In genomic region chr10:60454336-60454735, GRCh38 we compare ENCODE assay signal across 16 cellular contexts.
DNase-seq lines count a peak whose midpoint lies in the region; ATAC-seq and TF ChIP-seq lines count a peak whose summit lies in the region.
"Had no signal": no experiment of that assay in that cellular context is flagged by ENCODE, and none has a peak within 500 bp of the region (broad histone marks: within the 10 kb centered on the region; RNA-seq: fewer than 3 reads in every experiment).

No MANE protein-coding gene starts in this region.

- DNase-seq in WTC11 (ENCODE audit: low spot score) (no peak), heart left ventricle (no peak), iPS-NIHi7 (ENCODE audit: extremely low spot score) (peak; percentile 12), osteoblast (ENCODE audit: insufficient read length, low spot score, missing footprints) (no peak), globus pallidus (ENCODE audit: low spot score) (no peak)
- no peak for DNase-seq in stimulated activated naive CD8-positive, alpha-beta T cell treated with anti-CD3 and anti-CD28 coated beads, Interleukin-15, amount 100 ng/mL, for 72 hours
- DNase-seq: DND-41, KBM-7, MV-4-11, NCI-H1417, NCI-H2029, NCI-H2171 treated with DMSO at 0.1 percent for 48 hours, NCI-H446 treated with DMSO at 0.1 percent for 48 hours, OCI-M1, RPMI8226 had no signal

- no peak overlapping the region for H3K4me3 ChIP-seq in heart left ventricle
- no peak overlapping the region for H3K4me3 ChIP-seq in osteoblast (ENCODE audit: insufficient read depth, low read length)

- TF ChIP-seq CTCF in WTC11 (IDR thresholded peaks at IDR 0.05) (no peak), heart left ventricle (IDR thresholded peaks at IDR 0.05) (no peak), osteoblast (IDR thresholded peaks at IDR 0.05; ENCODE audit: extremely low read depth, low read depth, low read length) (no peak)

- H3K4me2 ChIP-seq in osteoblast (ENCODE audit: insufficient read depth, low read length): no peak overlapping the region

- no peak overlapping the region for H3K27ac Mint-ChIP-seq in WTC11
- no peak overlapping the region for H3K27ac Mint-ChIP-seq in stimulated activated naive CD8-positive, alpha-beta T cell treated with anti-CD3 and anti-CD28 coated beads, Interleukin-15, amount 100 ng/mL, for 72 hours

- peak overlapping the region; percentile 45 for H2AFZ ChIP-seq in osteoblast (ENCODE audit: low read length)

- intact Hi-C loops in heart left ventricle (cut with DNase I): loop anchor here in 1 of 10 donors (10.0 kb wide), 1 partner anchor 90 kb away; no protein-coding TSS in a partner anchor

- H3K36me3 ChIP-seq in heart left ventricle (no peaks in the 10 kb centered on the region), osteoblast (ENCODE audit: insufficient read depth, low read length) (no peaks in the 10 kb centered on the region)

- H3K9me3 ChIP-seq in heart left ventricle (no peaks in the 10 kb centered on the region), osteoblast (ENCODE audit: low read depth, low read length) (no peaks in the 10 kb centered on the region)

- WGBS in heart left ventricle, 4 donors: 6 to 14% (median 7%) methylated on average over 3 of the region's 3 CpGs

- ATAC-seq in WTC11 (peak; percentile 66), heart left ventricle (peak; percentile 64 to 91 (median 77)), HG02938 (IDR thresholded peaks at IDR 0.05; ENCODE audit: unreplicated experiment) (no peak)
- ATAC-seq in stimulated activated naive CD8-positive, alpha-beta T cell treated with anti-CD3 and anti-CD28 coated beads, Interleukin-15, amount 100 ng/mL, for 72 hours: no peak

- POLR2A ChIA-PET in WTC11 (lab: Charles Lee): no interaction called here

- peaks cover 14% of the 10 kb centered on the region for H3K4me1 Mint-ChIP-seq in WTC11
- peaks cover 14% of the 10 kb centered on the region for H3K4me1 Mint-ChIP-seq in stimulated activated naive CD8-positive, alpha-beta T cell treated with anti-CD3 and anti-CD28 coated beads, Interleukin-15, amount 100 ng/mL, for 72 hours

- H3K79me2 ChIP-seq in osteoblast (ENCODE audit: insufficient read depth, low read length): no peaks in the 10 kb centered on the region

- CTCF ChIA-PET in WTC11 (lab: Charles Lee): interaction anchor here (1.7 kb wide), 1 partner anchor 10 kb away, joined by 4 read pairs; no protein-coding TSS in a partner anchor

- H3K4me1 ChIP-seq in heart left ventricle (peaks cover 0 to 11% (median 6%) of the 10 kb centered on the region in 12 donors), osteoblast (ENCODE audit: insufficient read depth, low read length) (no peaks in the 10 kb centered on the region)

- H3K27me3 ChIP-seq in heart left ventricle (no peaks in the 10 kb centered on the region), osteoblast (ENCODE audit: insufficient read depth, low read length) (no peaks in the 10 kb centered on the region)

- H3K36me3 Mint-ChIP-seq in WTC11: no peaks in the 10 kb centered on the region

- H3K4me3 Mint-ChIP-seq in WTC11: no peak overlapping the region
- H3K4me3 Mint-ChIP-seq in stimulated activated naive CD8-positive, alpha-beta T cell treated with anti-CD3 and anti-CD28 coated beads, Interleukin-15, amount 100 ng/mL, for 72 hours: no peak overlapping the region

- H4K20me1 ChIP-seq in osteoblast (ENCODE audit: insufficient read depth, low read length): no peaks in the 10 kb centered on the region

- no peaks in the 10 kb centered on the region for H3K27me3 Mint-ChIP-seq in WTC11 (ENCODE audit: low read depth)
- no peaks in the 10 kb centered on the region for H3K27me3 Mint-ChIP-seq in stimulated activated naive CD8-positive, alpha-beta T cell treated with anti-CD3 and anti-CD28 coated beads, Interleukin-15, amount 100 ng/mL, for 72 hours

- no peak for TF ChIP-seq POLR2A in heart left ventricle (IDR thresholded peaks at IDR 0.05)

- H3K27ac ChIP-seq in heart left ventricle (peak overlapping the region in 1 of 12 donors; percentile 14), osteoblast (ENCODE audit: low read depth, low read length) (no peak overlapping the region)

- H3K9me3 Mint-ChIP-seq in WTC11: no peaks in the 10 kb centered on the region
- no peaks in the 10 kb centered on the region for H3K9me3 Mint-ChIP-seq in stimulated activated naive CD8-positive, alpha-beta T cell treated with anti-CD3 and anti-CD28 coated beads, Interleukin-15, amount 100 ng/mL, for 72 hours

TF ChIP-seq in WTC11, 78 proteins besides CTCF, POLR2A, EP300 and RAD21 (continues in another document):
- TF ChIP-seq TP53 (CRISPR knock-in tag; IDR thresholded peaks at IDR 0.05) (no peak), ZBTB21 (CRISPR knock-in tag; IDR thresholded peaks at IDR 0.05; ENCODE audit: borderline replicate concordance) (no peak), PRRX2 (CRISPR knock-in tag; IDR thresholded peaks at IDR 0.05) (no peak), AR (CRISPR knock-in tag; IDR thresholded peaks at IDR 0.05) (no peak), ZNF671 (CRISPR knock-in tag; IDR thresholded peaks at IDR 0.05) (no peak), MYBL2 (CRISPR knock-in tag; IDR thresholded peaks at IDR 0.05) (no peak), EMX1 (CRISPR knock-in tag; IDR thresholded peaks at IDR 0.05) (no peak)
- TF ChIP-seq, protein P1, sequence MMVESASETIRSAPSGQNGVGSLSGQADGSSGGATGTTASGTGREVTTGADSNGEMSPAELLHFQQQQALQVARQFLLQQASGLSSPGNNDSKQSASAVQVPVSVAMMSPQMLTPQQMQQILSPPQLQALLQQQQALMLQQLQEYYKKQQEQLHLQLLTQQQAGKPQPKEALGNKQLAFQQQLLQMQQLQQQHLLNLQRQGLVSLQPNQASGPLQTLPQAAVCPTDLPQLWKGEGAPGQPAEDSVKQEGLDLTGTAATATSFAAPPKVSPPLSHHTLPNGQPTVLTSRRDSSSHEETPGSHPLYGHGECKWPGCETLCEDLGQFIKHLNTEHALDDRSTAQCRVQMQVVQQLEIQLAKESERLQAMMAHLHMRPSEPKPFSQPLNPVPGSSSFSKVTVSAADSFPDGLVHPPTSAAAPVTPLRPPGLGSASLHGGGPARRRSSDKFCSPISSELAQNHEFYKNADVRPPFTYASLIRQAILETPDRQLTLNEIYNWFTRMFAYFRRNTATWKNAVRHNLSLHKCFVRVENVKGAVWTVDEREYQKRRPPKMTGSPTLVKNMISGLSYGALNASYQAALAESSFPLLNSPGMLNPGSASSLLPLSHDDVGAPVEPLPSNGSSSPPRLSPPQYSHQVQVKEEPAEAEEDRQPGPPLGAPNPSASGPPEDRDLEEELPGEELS (CRISPR knock-in tag; IDR thresholded peaks at IDR 0.05): no peak
- TF ChIP-seq, protein P2, sequence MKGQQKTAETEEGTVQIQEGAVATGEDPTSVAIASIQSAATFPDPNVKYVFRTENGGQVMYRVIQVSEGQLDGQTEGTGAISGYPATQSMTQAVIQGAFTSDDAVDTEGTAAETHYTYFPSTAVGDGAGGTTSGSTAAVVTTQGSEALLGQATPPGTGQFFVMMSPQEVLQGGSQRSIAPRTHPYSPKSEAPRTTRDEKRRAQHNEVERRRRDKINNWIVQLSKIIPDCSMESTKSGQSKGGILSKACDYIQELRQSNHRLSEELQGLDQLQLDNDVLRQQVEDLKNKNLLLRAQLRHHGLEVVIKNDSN (CRISPR knock-in tag; IDR thresholded peaks at IDR 0.05): no peak

Comparison
In these comparisons a context has a peak if more than half of its experiments do, and no peak if none do; other contexts are left out.
1. ATAC-seq: peak in WTC11 (single experiment) and heart left ventricle (4 of 4); none in HG02938 (single experiment) and stimulated activated naive CD8-positive, alpha-beta T cell treated with anti-CD3 and anti-CD28 coated beads, Interleukin-15, amount 100 ng/mL, for 72 hours (single experiment).